In genomic region chr12:76144253-76144564, GRCh38 we compare ENCODE assay signal across 8 cellular contexts. TPM values are rescaled to one million over a fixed set of nuclear protein-coding genes. Genes with fewer than 3 reads are reported as not detected.
DNase-seq lines count a peak whose midpoint lies in the region; ATAC-seq and TF ChIP-seq lines count a peak whose summit lies in the region.

No MANE protein-coding gene starts in this region.

- ATAC-seq in stimulated activated naive CD8-positive, alpha-beta T cell treated with anti-CD3 and anti-CD28 coated beads, Interleukin-15, Interleukin-2, amounts not matched to agents 100 U/mL and 50 U/mL, for 24 hours: no peak
- ATAC-seq in stimulated activated naive CD8-positive, alpha-beta T cell treated with anti-CD3 and anti-CD28 coated beads, Interleukin-15, amount 100 ng/mL, for 72 hours: no peak
- ATAC-seq in HG03095 (IDR thresholded peaks at IDR 0.05; ENCODE audit: unreplicated experiment) (no peak), left lobe of liver (no peak)

- H3K27ac Mint-ChIP-seq in stimulated activated naive CD8-positive, alpha-beta T cell treated with anti-CD3 and anti-CD28 coated beads, Interleukin-15, amount 100 ng/mL, for 72 hours: no peak overlapping the region

- intact Hi-C loops in ascending aorta (cut with DNase I): no loop called here

- no peaks in the 10 kb centered on the region for H3K27me3 ChIP-seq in ascending aorta

- no peaks in the 10 kb centered on the region for H3K9me3 ChIP-seq in ascending aorta

- H3K9me3 Mint-ChIP-seq in stimulated activated naive CD8-positive, alpha-beta T cell treated with anti-CD3 and anti-CD28 coated beads, Interleukin-15, amount 100 ng/mL, for 72 hours: peaks cover 0 to 4% of the 10 kb centered on the region in 2 donors

- peaks cover 18% of the 10 kb centered on the region for H3K4me1 Mint-ChIP-seq in stimulated activated naive CD8-positive, alpha-beta T cell treated with anti-CD3 and anti-CD28 coated beads, Interleukin-15, amount 100 ng/mL, for 72 hours

- TF ChIP-seq CTCF in ascending aorta (IDR thresholded peaks at IDR 0.05): no peak

- peak; percentile 14 for DNase-seq in stimulated activated naive CD8-positive, alpha-beta T cell treated with anti-CD3 and anti-CD28 coated beads, Interleukin-15, Interleukin-2, amounts not matched to agents 100 U/mL and 50 U/mL, for 24 hours
- DNase-seq in stimulated activated naive CD8-positive, alpha-beta T cell treated with anti-CD3 and anti-CD28 coated beads, Interleukin-15, amount 100 ng/mL, for 72 hours: no peak
- DNase-seq in T follicular helper cell (ENCODE audit: low read depth) (peak; percentile 9), fibroblast of the conjunctiva (ENCODE audit: low read depth) (peak; percentile 22), GM19240 (ENCODE audit: insufficient read length, low spot score) (no peak), left lobe of liver (ENCODE audit: low spot score) (no peak), ascending aorta (ENCODE audit: low spot score in 2 of 2) (no peak)

- peak overlapping the region in 1 of 2 donors; percentile 5 for H3K4me3 Mint-ChIP-seq in stimulated activated naive CD8-positive, alpha-beta T cell treated with anti-CD3 and anti-CD28 coated beads, Interleukin-15, amount 100 ng/mL, for 72 hours

- no peaks in the 10 kb centered on the region for H3K27me3 Mint-ChIP-seq in stimulated activated naive CD8-positive, alpha-beta T cell treated with anti-CD3 and anti-CD28 coated beads, Interleukin-15, amount 100 ng/mL, for 72 hours

- no peaks in the 10 kb centered on the region for H3K36me3 ChIP-seq in ascending aorta

- no peaks in the 10 kb centered on the region for H3K4me1 ChIP-seq in ascending aorta

- no peak overlapping the region for H3K4me3 ChIP-seq in ascending aorta

- H3K27ac ChIP-seq in ascending aorta: no peak overlapping the region

RNA-seq across cellular contexts. Expression of gene NAP1L1, which starts 59.7 kb away (rescaled TPM):
- 64.0 TPM for total RNA-seq in left lobe of liver
- 116 TPM for total RNA-seq in ascending aorta

Comparison
In these comparisons a context has a peak if more than half of its experiments do, and no peak if none do; other contexts are left out.
1. DNase-seq: peak in stimulated activated naive CD8-positive, alpha-beta T cell treated with anti-CD3 and anti-CD28 coated beads, Interleukin-15, Interleukin-2, amounts not matched to agents 100 U/mL and 50 U/mL, for 24 hours (single experiment), T follicular helper cell (single experiment) and fibroblast of the conjunctiva (single experiment); none in stimulated activated naive CD8-positive, alpha-beta T cell treated with anti-CD3 and anti-CD28 coated beads, Interleukin-15, amount 100 ng/mL, for 72 hours (0 of 2), GM19240 (single experiment), left lobe of liver (single experiment) and ascending aorta (0 of 2).